ENCODE assay signal across 27 cellular contexts in the genomic region with DNA sequence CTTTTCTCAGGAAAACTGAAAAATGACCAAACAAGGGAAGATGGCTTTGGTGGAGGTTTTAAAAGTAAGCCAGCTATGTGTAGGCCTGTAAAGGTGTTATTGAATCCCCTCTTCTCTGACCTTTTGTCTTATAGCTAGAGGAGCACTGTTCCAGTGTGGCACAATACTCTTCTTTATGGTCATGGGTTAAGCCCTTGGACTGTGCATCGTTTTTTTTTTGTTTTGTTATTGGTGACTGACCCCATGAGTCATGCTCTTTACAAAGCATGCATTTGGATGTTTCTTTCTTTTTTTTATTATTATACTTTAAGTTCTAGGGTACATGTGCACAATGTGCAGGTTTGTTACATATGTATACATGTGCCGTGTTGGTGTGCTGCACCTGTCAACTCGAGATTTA. TPM values are rescaled to one million over a fixed set of nuclear protein-coding genes. Genes with fewer than 3 reads are reported as not detected.
DNase-seq lines count a peak whose midpoint lies in the region; ATAC-seq and TF ChIP-seq lines count a peak whose summit lies in the region.
"Had no signal": no experiment of that assay in that cellular context is flagged by ENCODE, and none has a peak within 500 bp of the region (broad histone marks: within the 10 kb centered on the region; RNA-seq: fewer than 3 reads in every experiment).

No MANE protein-coding gene starts in this region.

- TF ChIP-seq CTCF in AG10803 (conservative IDR thresholded peaks at IDR 0.05; ENCODE audit: low read length) (no peak), IMR-90 (conservative IDR thresholded peaks at IDR 0.05; ENCODE audit: low read depth, low read length) (no peak), lower lobe of right lung (IDR thresholded peaks at IDR 0.05) (no peak)

- H3K36me3 ChIP-seq in IMR-90 (ENCODE audit: control insufficient read depth, insufficient read depth, low read length) = no peaks in the 10 kb centered on the region
- peaks cover 2% of the 10 kb centered on the region for H3K36me3 ChIP-seq in lower lobe of right lung

- H3K14ac ChIP-seq in IMR-90 (replicated peaks; ENCODE audit: low read depth, low read length) = no peak overlapping the region

- no peak overlapping the region for H2AK5ac ChIP-seq in IMR-90 (ENCODE audit: low read depth, low read length)

- intact Hi-C loops in IMR-90 (cut with micrococcal nuclease) = no loop called here
- intact Hi-C loops in lower lobe of right lung (cut with DNase I) = no loop called here

- no peak overlapping the region for H2BK5ac ChIP-seq in IMR-90 (ENCODE audit: low read depth, low read length, poor library complexity, severe bottlenecking)

- no peak for TF ChIP-seq POLR2A in IMR-90 (IDR thresholded peaks at IDR 0.05; ENCODE audit: low read depth, low read length)

- POLR2A ChIA-PET in IMR-90 (lab: Charles Lee; ENCODE audit: unreplicated experiment) = no interaction called here

- H3K9me3 ChIP-seq in IMR-90 (ENCODE audit: control insufficient read depth, insufficient read depth, low read length) (no peaks in the 10 kb centered on the region), lower lobe of right lung (no peaks in the 10 kb centered on the region)
- H3K9me3 ChIP-seq: MG63 had no signal

- H2BK15ac ChIP-seq in IMR-90 (ENCODE audit: low read depth, low read length) = no peak overlapping the region

- no peak overlapping the region for H4K5ac ChIP-seq in IMR-90 (ENCODE audit: low read depth, low read length)

- H3K9me1 ChIP-seq in IMR-90 (ENCODE audit: insufficient read depth, low read length) = no peaks in the 10 kb centered on the region

- ATAC-seq in IMR-90 (ENCODE audit: low read depth) (peak; percentile 60; the same call in 1 of the 2 replicates), lower lobe of right lung (no peak)
- ATAC-seq: HCT116, WTC11 had no signal

- H3K79me1 ChIP-seq in IMR-90 (ENCODE audit: low read depth in 1 of 2, low read length in 2 of 2) = no peaks in the 10 kb centered on the region

- H3K18ac ChIP-seq in IMR-90 (ENCODE audit: low read depth, low read length) = no peak overlapping the region

- H3K27me3 ChIP-seq in IMR-90 (ENCODE audit: control insufficient read depth, insufficient read depth, low read length) (no peaks in the 10 kb centered on the region), lower lobe of right lung (ENCODE audit: low read depth) (no peaks in the 10 kb centered on the region)
- H3K27me3 ChIP-seq: MG63 had no signal

- H3K4me1 ChIP-seq in IMR-90 (ENCODE audit: control insufficient read depth, insufficient read depth, low read length) = 0 out of 2 replicates have a peak, but pooled peaks cover 2% of the 10 kb centered on the region
- H3K4me1 ChIP-seq in lower lobe of right lung = no peaks in the 10 kb centered on the region

- no peak overlapping the region for H3K4me2 ChIP-seq in IMR-90 (ENCODE audit: low read depth, low read length)

- no peak overlapping the region for H2BK20ac ChIP-seq in IMR-90 (ENCODE audit: low read depth, low read length)

- H3K4me3 ChIP-seq in AG10803 (ENCODE audit: low read length) (no peak overlapping the region), IMR-90 (ENCODE audit: insufficient read depth, low read depth, low read length) (no peak overlapping the region), lower lobe of right lung (no peak overlapping the region)
- H3K4me3 ChIP-seq: MG63 had no signal

- WGBS in IMR-90 (ENCODE audit: extremely low coverage in 2 of 2, insufficient read length in 1 of 2), 2 experiments = no CpG with 5 or more reads among the region's 3 CpGs

- dilution Hi-C loops in IMR-90 (cut with HindIII; ENCODE audit: low sequenced_read_pairs, unreplicated experiment) = no loop called here

- H3K27ac ChIP-seq in IMR-90 (ENCODE audit: insufficient read depth, low read length) (no peak overlapping the region), lower lobe of right lung (no peak overlapping the region)
- H3K27ac ChIP-seq: epithelial cell of prostate had no signal

- H4K20me1 ChIP-seq in IMR-90 (ENCODE audit: insufficient read depth, low read length) = no peaks in the 10 kb centered on the region

- DNase-seq in AG10803 (ENCODE audit: low read depth) = peak; percentile 14
- peak; percentile 44 for DNase-seq in IMR-90
- DNase-seq in dermis blood vessel endothelial cell = peak; percentile 9
- peak; percentile 75 for DNase-seq in foreskin melanocyte
- DNase-seq in lower lobe of right lung = no peak
- no peak for DNase-seq in putamen (ENCODE audit: low spot score)
- DNase-seq in NCI-H345 (lab: John Stamatoyannopoulos, UW) = no peak
- no peak for DNase-seq in activated CD4-positive, CD25-positive, alpha-beta regulatory T cell (lab: John Stamatoyannopoulos, UW)
- DNase-seq: activated CD4-positive, alpha-beta T cell treated with anti-CD3 and anti-CD28 coated beads, Interleukin-2, amount 50 U/mL, for 4 hours; activated naive CD4-positive, alpha-beta T cell treated with anti-CD3 and anti-CD28 coated beads, Interleukin-2, amount 50 U/mL, for 16 hours; aorta; C1 segment of cervical spinal cord; Calu3; mesendoderm; MG63; NCI-H1417 treated with DMSO at 0.1 percent for 48 hours; NCI-H2081 treated with DMSO at 0.1 percent for 48 hours; NCI-H446; NCI-H82; T1000 had no signal

- TF ChIP-seq RAD21 in IMR-90 (IDR thresholded peaks at IDR 0.05; ENCODE audit: low read length) = no peak

- no peak overlapping the region for H3K23ac ChIP-seq in IMR-90 (ENCODE audit: low read depth, low read length)

- no peak overlapping the region for H3K4ac ChIP-seq in IMR-90 (ENCODE audit: low read depth, low read length)

- no peak overlapping the region for H2BK120ac ChIP-seq in IMR-90 (ENCODE audit: low read depth, low read length)

- no TSS peak for BruUV-seq in IMR-90 (replicated peaks; lab: Mats Ljungman, UMichigan)

- H3K9ac ChIP-seq in IMR-90 (ENCODE audit: low read depth, low read length) = no peak overlapping the region

- no peak overlapping the region for H2AK9ac ChIP-seq in IMR-90 (replicated peaks; ENCODE audit: low read depth, low read length, poor library complexity)

- H2AFZ ChIP-seq in IMR-90 (replicated peaks; ENCODE audit: low read length, poor library complexity) = no peak overlapping the region

- no peak overlapping the region for H4K91ac ChIP-seq in IMR-90 (ENCODE audit: insufficient read depth, low read depth, low read length)

- H3K56ac ChIP-seq in IMR-90 (ENCODE audit: extremely low read depth, insufficient read depth, low read length) = no peak overlapping the region

- in situ Hi-C loops in IMR-90 (cut with MboI; ENCODE audit: low sequenced_read_pairs) = no loop called here

- CTCF ChIA-PET in IMR-90 (lab: Yijun Ruan, JAX) = no interaction called here

- H4K8ac ChIP-seq in IMR-90 (ENCODE audit: low read depth in 2 of 2, low read length in 2 of 2) = no peak overlapping the region

TF ChIP-seq in IMR-90, 13 proteins besides CTCF, POLR2A, EP300 and RAD21:
- no peak for TF ChIP-seq SMC3 (IDR thresholded peaks at IDR 0.05; ENCODE audit: low read depth, low read length)
- peak; percentile 45; the same call in 1 of the 2 replicates for TF ChIP-seq FOS (IDR thresholded peaks at IDR 0.05; ENCODE audit: low read depth, low read length)
- TF ChIP-seq NFE2L2 (IDR thresholded peaks at IDR 0.05; ENCODE audit: low read depth, low read length) = no peak
- no peak for TF ChIP-seq MAFK (IDR thresholded peaks at IDR 0.05; ENCODE audit: low read depth, low read length)

RNA-seq across cellular contexts. Expression of a gene that starts 19.6 kb away (rescaled TPM):
- total RNA-seq in IMR-90 (2012; rRNA removed) (not detected in 2 replicates), dermis blood vessel endothelial cell (not detected in 2 replicates), lower lobe of right lung (not detected)
- polyA plus RNA-seq in IMR-90 (2012; rRNA removed) = not detected in 2 replicates
- 5.6 TPM in 1 of 2 replicates, not detected in the other for polyA plus RNA-seq in IMR-90 (2012; cell fraction: cytosol; rRNA removed)
- not detected in 2 replicates for polyA plus RNA-seq in IMR-90 (2012; cell fraction: nucleus; rRNA removed; ENCODE audit: low replicate concordance)
- total RNA-seq: aorta, Calu3, myocyte, pulmonary artery endothelial cell, subcutaneous adipose tissue, ureter, WTC11 had no signal
- polyA plus RNA-seq: aorta had no signal

RNA-seq across cellular contexts. Expression of a gene that starts 32.2 kb away (rescaled TPM):
- total RNA-seq in IMR-90 (2012; rRNA removed) (2.3 and 2.5 TPM in 2 replicates), dermis blood vessel endothelial cell (12.8 and 23.8 TPM in 2 replicates), lower lobe of right lung (158 TPM)
- polyA plus RNA-seq in IMR-90 (2012; rRNA removed) = 7.2 and 12.4 TPM in 2 replicates
- 4.7 and 10.7 TPM in 2 replicates for polyA plus RNA-seq in IMR-90 (2012; cell fraction: cytosol; rRNA removed)
- polyA plus RNA-seq in IMR-90 (2012; cell fraction: nucleus; rRNA removed; ENCODE audit: low replicate concordance) = 1.4 and 1.5 TPM in 2 replicates
- total RNA-seq: Calu3 had no signal

RNA-seq across cellular contexts. Expression of a gene that starts 42.1 kb away (rescaled TPM):
- total RNA-seq in IMR-90 (2012; rRNA removed) (10.6 and 11.9 TPM in 2 replicates), dermis blood vessel endothelial cell (111 and 117 TPM in 2 replicates), lower lobe of right lung (25.0 TPM)
- 17.9 and 19.0 TPM in 2 replicates for polyA plus RNA-seq in IMR-90 (2012; rRNA removed)
- 19.4 and 24.5 TPM in 2 replicates for polyA plus RNA-seq in IMR-90 (2012; cell fraction: cytosol; rRNA removed)
- 12.2 and 13.8 TPM in 2 replicates for polyA plus RNA-seq in IMR-90 (2012; cell fraction: nucleus; rRNA removed; ENCODE audit: low replicate concordance)
- total RNA-seq: myocyte had no signal

RNA-seq across cellular contexts. Expression of a gene that starts 43.1 kb away (rescaled TPM):
- total RNA-seq in IMR-90 (2012; rRNA removed) (0.56 and 1.8 TPM in 2 replicates), dermis blood vessel endothelial cell (465 and 483 TPM in 2 replicates), lower lobe of right lung (53.1 TPM)
- polyA plus RNA-seq in IMR-90 (2012; rRNA removed) = 1.0 and 1.6 TPM in 2 replicates
- polyA plus RNA-seq in IMR-90 (2012; cell fraction: cytosol; rRNA removed) = 0.40 and 0.51 TPM in 2 replicates
- 3.8 and 4.2 TPM in 2 replicates for polyA plus RNA-seq in IMR-90 (2012; cell fraction: nucleus; rRNA removed; ENCODE audit: low replicate concordance)
- total RNA-seq: Calu3 had no signal

Comparison
In these comparisons a context has a peak if more than half of its experiments do, and no peak if none do; other contexts are left out.
1. DNase-seq: peak in AG10803 (single experiment), IMR-90 (single experiment), dermis blood vessel endothelial cell (single experiment) and foreskin melanocyte (single experiment); none in lower lobe of right lung (single experiment), putamen (single experiment), NCI-H345 (single experiment) and activated CD4-positive, CD25-positive, alpha-beta regulatory T cell (0 of 4).